In genomic region chr14:33848706-33849454, GRCh38 we compare ENCODE assay signal across 8 cellular contexts.
DNase-seq lines count a peak whose midpoint lies in the region; ATAC-seq and TF ChIP-seq lines count a peak whose summit lies in the region.

No MANE protein-coding gene starts in this region.

- peaks cover 24% of the 10 kb centered on the region for H3K27me3 Mint-ChIP-seq in activated T-helper 2 cell treated with anti-CD3 and anti-CD28 coated beads, Interferon-gamma antibody, Interleukin-2, Interleukin-4, amounts not matched to agents 10 μg/mL and 5 μg/mL and 100 μg/mL, durations not matched to agents 14 hours and 24 hours and 36 hours (ENCODE audit: low read depth)
- peaks cover 0 to 5% (median 0%) of the 10 kb centered on the region in 5 donors for H3K27me3 Mint-ChIP-seq in naive thymus-derived CD8-positive, alpha-beta T cell
- H3K27me3 Mint-ChIP-seq in CD8-positive, alpha-beta T cell (ENCODE audit: low read depth): no peaks in the 10 kb centered on the region

- H3K9me3 ChIP-seq in MG63 (no peaks in the 10 kb centered on the region), SJCRH30 (replicated peaks) (no peaks in the 10 kb centered on the region), neuron (ENCODE audit: low read length) (no peaks in the 10 kb centered on the region)
- no peaks in the 10 kb centered on the region for H3K9me3 ChIP-seq in CD8-positive, alpha-beta T cell (ENCODE audit: low read length)

- no peak overlapping the region for H3K4me3 Mint-ChIP-seq in activated T-helper 2 cell treated with anti-CD3 and anti-CD28 coated beads, Interferon-gamma antibody, Interleukin-2, Interleukin-4, amounts not matched to agents 10 μg/mL and 5 μg/mL and 100 μg/mL, durations not matched to agents 14 hours and 24 hours and 36 hours (ENCODE audit: low read depth)
- no peak overlapping the region for H3K4me3 Mint-ChIP-seq in naive thymus-derived CD8-positive, alpha-beta T cell
- H3K4me3 Mint-ChIP-seq in CD8-positive, alpha-beta T cell: no peak overlapping the region

- H2AFZ ChIP-seq in neuron (ENCODE audit: low read depth, low read length): peak overlapping the region; percentile 12

- H3K4me1 ChIP-seq in SJCRH30 (peaks cover 15% of the 10 kb centered on the region; the same call in 1 of the 2 replicates), neuron (ENCODE audit: insufficient read depth, low read length) (peaks cover 6% of the 10 kb centered on the region)
- H3K4me1 ChIP-seq in CD8-positive, alpha-beta T cell (ENCODE audit: insufficient read depth, low read length): no peaks in the 10 kb centered on the region

- H3K27me3 ChIP-seq in MG63 (no peaks in the 10 kb centered on the region), SJCRH30 (no peaks in the 10 kb centered on the region), neuron (ENCODE audit: insufficient read depth, low read length) (peaks cover 2% of the 10 kb centered on the region)
- H3K27me3 ChIP-seq in CD8-positive, alpha-beta T cell (ENCODE audit: insufficient read depth, low read length): no peaks in the 10 kb centered on the region

- no peak overlapping the region for H3K27ac ChIP-seq in SJCRH30
- no peak overlapping the region for H3K27ac ChIP-seq in CD8-positive, alpha-beta T cell (ENCODE audit: low read depth, low read length)

- peak; percentile 44 for DNase-seq in GM10248 (ENCODE audit: extremely low spot score)
- DNase-seq in MG63: peak; percentile 57
- DNase-seq in SJCRH30: peak; percentile 87 to 96
- peak; percentile 57 for DNase-seq in fibroblast of mammary gland (ENCODE audit: low read depth)
- DNase-seq in activated T-helper 2 cell treated with anti-CD3 and anti-CD28 coated beads, Interferon-gamma antibody, Interleukin-2, Interleukin-4, amounts not matched to agents 10 μg/mL and 5 μg/mL and 100 μg/mL, durations not matched to agents 14 hours and 24 hours and 36 hours (ENCODE audit: low spot score): no peak
- DNase-seq in naive thymus-derived CD8-positive, alpha-beta T cell: no peak
- DNase-seq in CD8-positive, alpha-beta T cell: no peak

- H3K36me3 ChIP-seq in MG63 (no peaks in the 10 kb centered on the region), SJCRH30 (no peaks in the 10 kb centered on the region), neuron (ENCODE audit: insufficient read depth, low read length) (no peaks in the 10 kb centered on the region)
- no peaks in the 10 kb centered on the region for H3K36me3 ChIP-seq in CD8-positive, alpha-beta T cell (ENCODE audit: insufficient read depth, low read length)

- POLR2A ChIA-PET in GM10248 (lab: Yijun Ruan, JAX): no interaction called here
- POLR2A ChIA-PET in naive thymus-derived CD8-positive, alpha-beta T cell (lab: Charles Lee): no interaction called here
- POLR2A ChIA-PET in CD8-positive, alpha-beta T cell (lab: Charles Lee): no interaction called here

- H3K27ac Mint-ChIP-seq in activated T-helper 2 cell treated with anti-CD3 and anti-CD28 coated beads, Interferon-gamma antibody, Interleukin-2, Interleukin-4, amounts not matched to agents 10 μg/mL and 5 μg/mL and 100 μg/mL, durations not matched to agents 14 hours and 24 hours and 36 hours: no peak overlapping the region
- peak overlapping the region in 1 of 10 donors; percentile 70 for H3K27ac Mint-ChIP-seq in naive thymus-derived CD8-positive, alpha-beta T cell
- no peak overlapping the region for H3K27ac Mint-ChIP-seq in CD8-positive, alpha-beta T cell

- peaks cover 4% of the 10 kb centered on the region for H3K36me3 Mint-ChIP-seq in activated T-helper 2 cell treated with anti-CD3 and anti-CD28 coated beads, Interferon-gamma antibody, Interleukin-2, Interleukin-4, amounts not matched to agents 10 μg/mL and 5 μg/mL and 100 μg/mL, durations not matched to agents 14 hours and 24 hours and 36 hours (ENCODE audit: low read depth)
- no peaks in the 10 kb centered on the region for H3K36me3 Mint-ChIP-seq in naive thymus-derived CD8-positive, alpha-beta T cell
- no peaks in the 10 kb centered on the region for H3K36me3 Mint-ChIP-seq in CD8-positive, alpha-beta T cell

- H3K4me1 Mint-ChIP-seq in activated T-helper 2 cell treated with anti-CD3 and anti-CD28 coated beads, Interferon-gamma antibody, Interleukin-2, Interleukin-4, amounts not matched to agents 10 μg/mL and 5 μg/mL and 100 μg/mL, durations not matched to agents 14 hours and 24 hours and 36 hours (ENCODE audit: low read depth): peaks cover 18% of the 10 kb centered on the region
- H3K4me1 Mint-ChIP-seq in naive thymus-derived CD8-positive, alpha-beta T cell: peaks cover 0 to 1% (median 0%) of the 10 kb centered on the region in 4 donors
- H3K4me1 Mint-ChIP-seq in CD8-positive, alpha-beta T cell (ENCODE audit: low read depth): no peaks in the 10 kb centered on the region

- ATAC-seq in naive thymus-derived CD8-positive, alpha-beta T cell: no peak
- no peak for ATAC-seq in CD8-positive, alpha-beta T cell

- intact Hi-C loops in activated T-helper 2 cell treated with anti-CD3 and anti-CD28 coated beads, Interferon-gamma antibody, Interleukin-2, Interleukin-4, amounts not matched to agents 10 μg/mL and 5 μg/mL and 100 μg/mL, durations not matched to agents 14 hours and 24 hours and 36 hours (cut with micrococcal nuclease): loop anchor here (5.0 to 10.0 kb wide), 2 partner anchors 33 to 476 kb away; no protein-coding TSS in a partner anchor
- intact Hi-C loops in CD8-positive, alpha-beta T cell (cut with DNase I, micrococcal nuclease): no loop called here

- no peak overlapping the region for H3K4me3 ChIP-seq in MG63
- no peak overlapping the region for H3K4me3 ChIP-seq in SJCRH30
- no peak overlapping the region for H3K4me3 ChIP-seq in fibroblast of mammary gland (ENCODE audit: control insufficient read depth, low read depth, low read length)
- no peak overlapping the region for H3K4me3 ChIP-seq in neuron (ENCODE audit: low read length)
- H3K4me3 ChIP-seq in CD8-positive, alpha-beta T cell (ENCODE audit: low read depth, low read length): no peak overlapping the region

- TF ChIP-seq CTCF in GM10248 (IDR thresholded peaks at IDR 0.05; ENCODE audit: control extremely low read depth, extremely low read depth, low read depth, missing control alignments) (peak; percentile 47), fibroblast of mammary gland (conservative IDR thresholded peaks at IDR 0.05; ENCODE audit: control insufficient read depth, insufficient read depth, low read depth, low read length) (peak; percentile 79)
- TF ChIP-seq CTCF in CD8-positive, alpha-beta T cell (IDR thresholded peaks at IDR 0.05): no peak

- H3K9me3 Mint-ChIP-seq in activated T-helper 2 cell treated with anti-CD3 and anti-CD28 coated beads, Interferon-gamma antibody, Interleukin-2, Interleukin-4, amounts not matched to agents 10 μg/mL and 5 μg/mL and 100 μg/mL, durations not matched to agents 14 hours and 24 hours and 36 hours: peaks cover 4% of the 10 kb centered on the region
- H3K9me3 Mint-ChIP-seq in naive thymus-derived CD8-positive, alpha-beta T cell: peaks cover 0 to 4% (median 0%) of the 10 kb centered on the region in 9 donors
- H3K9me3 Mint-ChIP-seq in CD8-positive, alpha-beta T cell: no peaks in the 10 kb centered on the region

- CTCF ChIA-PET in GM10248 (lab: Yijun Ruan, JAX): interaction anchor here (0.7 to 4.3 kb wide), 32 partner anchors 9 to 1273 kb away, joined by 3 to 68 read pairs (median 4); no protein-coding TSS in a partner anchor
- CTCF ChIA-PET in CD8-positive, alpha-beta T cell (lab: Charles Lee): interaction anchor here (1.1 to 1.9 kb wide), 3 partner anchors 11 to 249 kb away, joined by 3 to 4 read pairs (median 4); no protein-coding TSS in a partner anchor

Comparison
In these comparisons a context has a peak if more than half of its experiments do, and no peak if none do; other contexts are left out.
1. DNase-seq: peak in GM10248 (single experiment), MG63 (single experiment), SJCRH30 (2 of 2) and fibroblast of mammary gland (single experiment); none in activated T-helper 2 cell treated with anti-CD3 and anti-CD28 coated beads, Interferon-gamma antibody, Interleukin-2, Interleukin-4, amounts not matched to agents 10 μg/mL and 5 μg/mL and 100 μg/mL, durations not matched to agents 14 hours and 24 hours and 36 hours (single experiment), naive thymus-derived CD8-positive, alpha-beta T cell (0 of 10) and CD8-positive, alpha-beta T cell (0 of 7).